In genomic region chr16:24844101-24845030, GRCh38 we compare ENCODE assay signal across 1 cellular context.
TF ChIP-seq lines count a peak whose summit lies in the region.

No MANE protein-coding gene starts in this region.

TF ChIP-seq in HepG2, 621 proteins besides CTCF, POLR2A, EP300 and RAD21 (continued from another document):
- no peak for TF ChIP-seq KIAA2018 (CRISPR knock-in tag; IDR thresholded peaks at IDR 0.05; ENCODE audit: borderline replicate concordance)
- TF ChIP-seq AHDC1 (CRISPR knock-in tag; IDR thresholded peaks at IDR 0.05; ENCODE audit: borderline replicate concordance), result no peak
- TF ChIP-seq ZNF558 (CRISPR knock-in tag; IDR thresholded peaks at IDR 0.05; ENCODE audit: borderline replicate concordance), result no peak
- peak; percentile 80 for TF ChIP-seq MAFF (IDR thresholded peaks at IDR 0.05; ENCODE audit: low read depth, low read length)
- peak; percentile 50 for TF ChIP-seq XRCC5 (optimal IDR thresholded peaks at IDR 0.05; ENCODE audit: low read length)
- no peak for TF ChIP-seq CCDC6 (CRISPR knock-in tag; IDR thresholded peaks at IDR 0.05)
- TF ChIP-seq CEBPB (IDR thresholded peaks at IDR 0.05; ENCODE audit: borderline replicate concordance, low read depth, low read length), result no peak
- no peak for TF ChIP-seq DZIP1 (CRISPR knock-in tag; IDR thresholded peaks at IDR 0.05)
- TF ChIP-seq MAFK (conservative IDR thresholded peaks at IDR 0.05 in 1 of 2, IDR thresholded peaks at IDR 0.05 in 1 of 2; ENCODE audit: low read length in 2 of 2), result peak; percentile 66 to 92
- no peak for TF ChIP-seq NFIB (CRISPR knock-in tag; IDR thresholded peaks at IDR 0.05; ENCODE audit: borderline replicate concordance)
- TF ChIP-seq ZSCAN21 (CRISPR knock-in tag; IDR thresholded peaks at IDR 0.05; ENCODE audit: borderline replicate concordance), result no peak
- no peak for TF ChIP-seq ZC3H4 (CRISPR knock-in tag; IDR thresholded peaks at IDR 0.05; ENCODE audit: borderline replicate concordance)
- no peak for TF ChIP-seq ZBTB20 (CRISPR knock-in tag; IDR thresholded peaks at IDR 0.05; ENCODE audit: borderline replicate concordance, low read depth)
- TF ChIP-seq ARID2 (CRISPR knock-in tag; IDR thresholded peaks at IDR 0.05; ENCODE audit: borderline replicate concordance), result no peak
